Comparison of ENCODE assay signal across 1 cellular context in genomic region chr22:42863349-42863911, GRCh38.
TF ChIP-seq lines count a peak whose summit lies in the region.

No MANE protein-coding gene starts in this region.

TF ChIP-seq in IMR-90, 13 proteins besides CTCF, POLR2A, EP300 and RAD21 (continued from another document):
- TF ChIP-seq BHLHE40 (IDR thresholded peaks at IDR 0.05; ENCODE audit: low read depth, low read length): no peak
- TF ChIP-seq ELK1 (IDR thresholded peaks at IDR 0.05; ENCODE audit: borderline replicate concordance, low read depth, low read length): no peak
- peak; percentile 77 for TF ChIP-seq FOS (IDR thresholded peaks at IDR 0.05; ENCODE audit: low read depth, low read length)
TF ChIP-seq in IMR-90: peak in this region for 3.
